8 cellular contexts compared by ENCODE assay signal in genomic region chr1:6727535-6727934, GRCh38. TPM values are rescaled to one million over a fixed set of nuclear protein-coding genes. Genes with fewer than 3 reads are reported as not detected.
DNase-seq lines count a peak whose midpoint lies in the region; ATAC-seq lines count a peak whose summit lies in the region.

No MANE protein-coding gene starts in this region.

- H3K27me3 Mint-ChIP-seq in memory B cell, result peaks cover 6% of the 10 kb centered on the region

- H3K27ac Mint-ChIP-seq in memory B cell, result no peak overlapping the region
- H3K27ac Mint-ChIP-seq in stimulated activated effector memory CD8-positive, alpha-beta T cell treated with anti-CD3 and anti-CD28 coated beads, Interleukin-12 subunit alpha, Interleukin-12 subunit beta, amount 100 ng/mL, for 72 hours, result no peak overlapping the region

- no peaks in the 10 kb centered on the region for H3K9me3 Mint-ChIP-seq in memory B cell
- H3K9me3 Mint-ChIP-seq in stimulated activated effector memory CD8-positive, alpha-beta T cell treated with anti-CD3 and anti-CD28 coated beads, Interleukin-12 subunit alpha, Interleukin-12 subunit beta, amount 100 ng/mL, for 72 hours, result no peaks in the 10 kb centered on the region

- ATAC-seq in memory B cell (ENCODE audit: low read depth), result peak; percentile 81
- peak; percentile 37 for ATAC-seq in stimulated activated effector memory CD8-positive, alpha-beta T cell treated with anti-CD3 and anti-CD28 coated beads, Interleukin-12 subunit alpha, Interleukin-12 subunit beta, amount 100 ng/mL, for 72 hours
- ATAC-seq in GM18870 (IDR thresholded peaks at IDR 0.05; ENCODE audit: unreplicated experiment), result no peak

- peaks cover 4% of the 10 kb centered on the region for H3K4me1 Mint-ChIP-seq in memory B cell
- no peaks in the 10 kb centered on the region for H3K4me1 Mint-ChIP-seq in stimulated activated effector memory CD8-positive, alpha-beta T cell treated with anti-CD3 and anti-CD28 coated beads, Interleukin-12 subunit alpha, Interleukin-12 subunit beta, amount 100 ng/mL, for 72 hours

- H3K36me3 Mint-ChIP-seq in memory B cell, result no peaks in the 10 kb centered on the region
- H3K36me3 Mint-ChIP-seq in stimulated activated effector memory CD8-positive, alpha-beta T cell treated with anti-CD3 and anti-CD28 coated beads, Interleukin-12 subunit alpha, Interleukin-12 subunit beta, amount 100 ng/mL, for 72 hours, result no peaks in the 10 kb centered on the region

- DNase-seq in NCI-H2227 (lab: John Stamatoyannopoulos, UW; ENCODE audit: unreplicated experiment) (peak; percentile 49), NCI-H2227 treated with DMSO at 0.1 percent for 48 hours (lab: John Stamatoyannopoulos, UW) (no peak), NCI-H2081 treated with DMSO at 0.1 percent for 48 hours (lab: John Stamatoyannopoulos, UW) (peak; percentile 1), dermis blood vessel endothelial cell (peak; percentile 79), memory B cell (ENCODE audit: low spot score in 2 of 2) (peak; percentile 63 to 66)
- peak; percentile 33 for DNase-seq in activated CD4-positive, CD25-positive, alpha-beta regulatory T cell treated with anti-CD3 and anti-CD28 coated beads, Interleukin-2, amount 50 U/mL, for 16 hours (ENCODE audit: low read depth, low spot score)
- peak; percentile 45 to 75 for DNase-seq in stimulated activated effector memory CD8-positive, alpha-beta T cell treated with anti-CD3 and anti-CD28 coated beads, Interleukin-12 subunit alpha, Interleukin-12 subunit beta, amount 100 ng/mL, for 72 hours (ENCODE audit: low spot score in 2 of 2)

- H3K4me3 Mint-ChIP-seq in memory B cell, result no peak overlapping the region
- H3K4me3 Mint-ChIP-seq in stimulated activated effector memory CD8-positive, alpha-beta T cell treated with anti-CD3 and anti-CD28 coated beads, Interleukin-12 subunit alpha, Interleukin-12 subunit beta, amount 100 ng/mL, for 72 hours, result no peak overlapping the region

RNA-seq across cellular contexts. Expression of gene DNAJC11, which starts 25.9 kb away (rescaled TPM):
- 38.6 and 52.1 TPM in 2 replicates for total RNA-seq in dermis blood vessel endothelial cell

RNA-seq across cellular contexts. Expression of gene CAMTA1, which starts 57.7 kb away (rescaled TPM):
- total RNA-seq in dermis blood vessel endothelial cell, result 52.7 and 58.4 TPM in 2 replicates
